Comparison of ENCODE assay signal across 1 cellular context in the genomic region with DNA sequence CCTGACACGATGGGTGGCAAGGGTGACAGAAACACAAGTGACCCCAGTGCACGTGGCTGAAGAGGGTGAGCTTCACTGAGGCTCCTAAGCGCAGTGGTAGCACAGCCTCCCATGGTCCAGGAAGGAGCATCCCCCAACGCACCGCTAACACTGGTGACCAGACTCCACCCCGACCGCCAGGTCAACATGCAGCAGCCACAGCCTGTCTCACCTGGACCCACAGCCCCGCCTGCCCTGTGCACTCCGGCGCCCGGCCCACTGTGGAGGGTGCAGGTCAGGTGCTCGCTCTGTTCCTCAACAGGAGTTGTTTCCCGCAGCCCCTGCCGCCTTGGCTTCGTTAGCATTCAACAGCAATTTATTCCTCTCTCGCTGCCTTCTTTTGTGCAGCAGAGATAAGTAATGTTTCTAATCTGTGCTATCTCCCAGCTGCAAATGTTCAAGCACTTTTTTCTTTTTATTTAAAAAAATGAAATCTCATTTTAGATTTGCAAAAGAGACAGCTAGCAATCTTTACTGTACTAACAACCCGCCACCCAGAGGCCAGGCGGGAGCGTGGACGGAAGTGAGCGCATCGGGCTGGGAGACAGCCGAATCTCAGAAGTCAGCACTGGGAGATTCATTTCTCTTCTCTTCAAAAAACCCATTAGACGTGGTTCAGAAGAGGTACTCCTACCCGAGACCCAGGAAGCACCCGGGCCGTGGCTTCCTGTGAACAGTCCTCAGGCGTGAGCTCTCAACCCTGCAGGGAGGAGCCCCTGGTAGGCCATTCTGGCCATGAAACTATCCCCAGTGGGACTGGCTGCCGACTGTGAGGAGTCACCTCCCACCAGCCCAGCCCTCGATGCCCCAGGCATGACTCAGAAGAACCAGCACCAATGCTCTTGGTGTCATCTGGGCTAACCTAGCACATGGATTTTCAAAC.
TF ChIP-seq lines count a peak whose summit lies in the region.

No MANE protein-coding gene starts in this region.

TF ChIP-seq in WTC11, 78 proteins besides CTCF, POLR2A, EP300 and RAD21 (continued from another document):
- TF ChIP-seq, protein P1, sequence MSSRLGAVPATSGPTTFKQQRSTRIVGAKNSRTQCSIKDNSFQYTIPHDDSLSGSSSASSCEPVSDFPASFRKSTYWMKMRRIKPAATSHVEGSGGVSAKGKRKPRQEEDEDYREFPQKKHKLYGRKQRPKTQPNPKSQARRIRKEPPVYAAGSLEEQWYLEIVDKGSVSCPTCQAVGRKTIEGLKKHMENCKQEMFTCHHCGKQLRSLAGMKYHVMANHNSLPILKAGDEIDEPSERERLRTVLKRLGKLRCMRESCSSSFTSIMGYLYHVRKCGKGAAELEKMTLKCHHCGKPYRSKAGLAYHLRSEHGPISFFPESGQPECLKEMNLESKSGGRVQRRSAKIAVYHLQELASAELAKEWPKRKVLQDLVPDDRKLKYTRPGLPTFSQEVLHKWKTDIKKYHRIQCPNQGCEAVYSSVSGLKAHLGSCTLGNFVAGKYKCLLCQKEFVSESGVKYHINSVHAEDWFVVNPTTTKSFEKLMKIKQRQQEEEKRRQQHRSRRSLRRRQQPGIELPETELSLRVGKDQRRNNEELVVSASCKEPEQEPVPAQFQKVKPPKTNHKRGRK (CRISPR knock-in tag; IDR thresholded peaks at IDR 0.05; ENCODE audit: borderline replicate concordance): no peak
- TF ChIP-seq, protein P2, sequence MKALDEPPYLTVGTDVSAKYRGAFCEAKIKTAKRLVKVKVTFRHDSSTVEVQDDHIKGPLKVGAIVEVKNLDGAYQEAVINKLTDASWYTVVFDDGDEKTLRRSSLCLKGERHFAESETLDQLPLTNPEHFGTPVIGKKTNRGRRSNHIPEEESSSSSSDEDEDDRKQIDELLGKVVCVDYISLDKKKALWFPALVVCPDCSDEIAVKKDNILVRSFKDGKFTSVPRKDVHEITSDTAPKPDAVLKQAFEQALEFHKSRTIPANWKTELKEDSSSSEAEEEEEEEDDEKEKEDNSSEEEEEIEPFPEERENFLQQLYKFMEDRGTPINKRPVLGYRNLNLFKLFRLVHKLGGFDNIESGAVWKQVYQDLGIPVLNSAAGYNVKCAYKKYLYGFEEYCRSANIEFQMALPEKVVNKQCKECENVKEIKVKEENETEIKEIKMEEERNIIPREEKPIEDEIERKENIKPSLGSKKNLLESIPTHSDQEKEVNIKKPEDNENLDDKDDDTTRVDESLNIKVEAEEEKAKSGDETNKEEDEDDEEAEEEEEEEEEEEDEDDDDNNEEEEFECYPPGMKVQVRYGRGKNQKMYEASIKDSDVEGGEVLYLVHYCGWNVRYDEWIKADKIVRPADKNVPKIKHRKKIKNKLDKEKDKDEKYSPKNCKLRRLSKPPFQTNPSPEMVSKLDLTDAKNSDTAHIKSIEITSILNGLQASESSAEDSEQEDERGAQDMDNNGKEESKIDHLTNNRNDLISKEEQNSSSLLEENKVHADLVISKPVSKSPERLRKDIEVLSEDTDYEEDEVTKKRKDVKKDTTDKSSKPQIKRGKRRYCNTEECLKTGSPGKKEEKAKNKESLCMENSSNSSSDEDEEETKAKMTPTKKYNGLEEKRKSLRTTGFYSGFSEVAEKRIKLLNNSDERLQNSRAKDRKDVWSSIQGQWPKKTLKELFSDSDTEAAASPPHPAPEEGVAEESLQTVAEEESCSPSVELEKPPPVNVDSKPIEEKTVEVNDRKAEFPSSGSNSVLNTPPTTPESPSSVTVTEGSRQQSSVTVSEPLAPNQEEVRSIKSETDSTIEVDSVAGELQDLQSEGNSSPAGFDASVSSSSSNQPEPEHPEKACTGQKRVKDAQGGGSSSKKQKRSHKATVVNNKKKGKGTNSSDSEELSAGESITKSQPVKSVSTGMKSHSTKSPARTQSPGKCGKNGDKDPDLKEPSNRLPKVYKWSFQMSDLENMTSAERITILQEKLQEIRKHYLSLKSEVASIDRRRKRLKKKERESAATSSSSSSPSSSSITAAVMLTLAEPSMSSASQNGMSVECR (CRISPR knock-in tag; IDR thresholded peaks at IDR 0.05; ENCODE audit: borderline replicate concordance): no peak
- TF ChIP-seq MYBL2 (CRISPR knock-in tag; IDR thresholded peaks at IDR 0.05) (no peak), NR2C2 (CRISPR knock-in tag; IDR thresholded peaks at IDR 0.05) (no peak), ZNF121 (CRISPR knock-in tag; IDR thresholded peaks at IDR 0.05) (no peak), CBFB (CRISPR knock-in tag; IDR thresholded peaks at IDR 0.05; ENCODE audit: low read depth) (no peak), EMX1 (CRISPR knock-in tag; IDR thresholded peaks at IDR 0.05) (no peak)
- TF ChIP-seq, protein P3, sequence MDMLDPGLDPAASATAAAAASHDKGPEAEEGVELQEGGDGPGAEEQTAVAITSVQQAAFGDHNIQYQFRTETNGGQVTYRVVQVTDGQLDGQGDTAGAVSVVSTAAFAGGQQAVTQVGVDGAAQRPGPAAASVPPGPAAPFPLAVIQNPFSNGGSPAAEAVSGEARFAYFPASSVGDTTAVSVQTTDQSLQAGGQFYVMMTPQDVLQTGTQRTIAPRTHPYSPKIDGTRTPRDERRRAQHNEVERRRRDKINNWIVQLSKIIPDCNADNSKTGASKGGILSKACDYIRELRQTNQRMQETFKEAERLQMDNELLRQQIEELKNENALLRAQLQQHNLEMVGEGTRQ (CRISPR knock-in tag; IDR thresholded peaks at IDR 0.05): no peak
TF ChIP-seq in WTC11: peak in this region for 0.
